ENCODE assay signal across 1 cellular context in the genomic region with DNA sequence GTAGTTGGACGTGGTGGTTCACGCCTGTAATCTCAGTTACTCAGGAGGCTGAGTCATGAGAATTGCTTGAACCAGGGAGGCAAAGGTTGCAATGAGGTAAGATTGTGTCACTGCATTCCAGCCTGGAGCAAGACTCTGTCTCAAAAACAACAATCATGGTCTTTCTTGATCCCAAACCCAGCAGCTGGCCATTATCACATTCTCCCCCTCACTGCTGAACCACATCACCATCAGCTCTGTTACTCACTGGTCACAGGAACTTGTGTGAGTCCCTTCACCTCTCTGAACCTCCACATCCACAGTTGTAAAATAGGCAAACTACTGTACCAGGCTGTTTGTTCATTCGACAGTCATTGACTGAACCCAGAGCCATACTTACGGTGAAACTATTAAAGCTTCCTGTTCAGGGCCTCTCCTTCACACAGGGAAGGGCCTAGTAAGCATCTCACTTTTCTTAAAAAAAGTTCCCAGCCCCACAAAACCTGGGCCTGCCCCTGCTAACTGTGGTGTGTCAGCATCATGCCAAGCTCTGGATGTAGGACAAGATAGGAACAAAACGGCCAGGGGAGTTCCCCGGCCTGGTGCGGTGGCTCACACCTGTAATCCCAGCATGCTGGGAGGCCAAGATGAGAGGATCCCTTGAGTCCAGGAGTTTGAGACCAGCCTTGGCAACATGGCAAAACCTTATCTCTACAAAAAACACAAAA.
TF ChIP-seq lines count a peak whose summit lies in the region.

No MANE protein-coding gene starts in this region.

TF ChIP-seq in IMR-90, 13 proteins besides CTCF, POLR2A, EP300 and RAD21 (continued from another document):
- TF ChIP-seq, protein P1, sequence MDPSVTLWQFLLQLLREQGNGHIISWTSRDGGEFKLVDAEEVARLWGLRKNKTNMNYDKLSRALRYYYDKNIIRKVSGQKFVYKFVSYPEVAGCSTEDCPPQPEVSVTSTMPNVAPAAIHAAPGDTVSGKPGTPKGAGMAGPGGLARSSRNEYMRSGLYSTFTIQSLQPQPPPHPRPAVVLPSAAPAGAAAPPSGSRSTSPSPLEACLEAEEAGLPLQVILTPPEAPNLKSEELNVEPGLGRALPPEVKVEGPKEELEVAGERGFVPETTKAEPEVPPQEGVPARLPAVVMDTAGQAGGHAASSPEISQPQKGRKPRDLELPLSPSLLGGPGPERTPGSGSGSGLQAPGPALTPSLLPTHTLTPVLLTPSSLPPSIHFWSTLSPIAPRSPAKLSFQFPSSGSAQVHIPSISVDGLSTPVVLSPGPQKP (IDR thresholded peaks at IDR 0.05; ENCODE audit: borderline replicate concordance, low read depth, low read length) = no peak
- TF ChIP-seq CEBPB (IDR thresholded peaks at IDR 0.05; ENCODE audit: low read depth, low read length) (peak; percentile 92), MAFK (IDR thresholded peaks at IDR 0.05; ENCODE audit: low read depth, low read length) (peak; percentile 59; the same call in 1 of the 2 replicates), MXI1 (IDR thresholded peaks at IDR 0.05; ENCODE audit: borderline replicate concordance, low read depth, low read length) (no peak), FOS (IDR thresholded peaks at IDR 0.05; ENCODE audit: low read depth, low read length) (peak; percentile 78), RCOR1 (IDR thresholded peaks at IDR 0.05; ENCODE audit: insufficient replicate concordance, low read length) (peak; percentile 92), MAZ (IDR thresholded peaks at IDR 0.05; ENCODE audit: borderline replicate concordance, low read depth, low read length) (peak; percentile 35; the same call in 1 of the 2 replicates)
